In genomic region chr4:37835806-37836205, GRCh38 we compare ENCODE assay signal across 9 cellular contexts.
"Had no signal": no experiment of that assay in that cellular context is flagged by ENCODE, and none has a peak within 500 bp of the region (broad histone marks: within the 10 kb centered on the region; RNA-seq: fewer than 3 reads in every experiment).

No MANE protein-coding gene starts in this region.

- H3K4me3 ChIP-seq: GM23248, HAP-1 had no signal

- H3K4me1 ChIP-seq: HAP-1 had no signal

- H3K9me3 Mint-ChIP-seq: HFFc6, IgD-negative memory B cell had no signal

- DNase-seq: GM23248, GOT3, H7, HFFc6 had no signal

- ATAC-seq: HCT116, HepG2 had no signal

- H3K27ac Mint-ChIP-seq: IgD-negative memory B cell had no signal

- H3K9me3 ChIP-seq: HAP-1 had no signal

- H3K27me3 Mint-ChIP-seq: IgD-negative memory B cell had no signal

- H3K4me3 Mint-ChIP-seq: HFFc6, IgD-negative memory B cell had no signal

- H3K27ac ChIP-seq: GM23248, HL-60 had no signal
